Comparison of ENCODE assay signal across 9 cellular contexts in genomic region chr17:43018008-43018853, GRCh38. TPM values are rescaled to one million over a fixed set of nuclear protein-coding genes. Genes with fewer than 3 reads are reported as not detected.
A peak's percentile ranks its signal among the peaks of the same experiment; 100 is the strongest.
DNase-seq lines count a peak whose midpoint lies in the region; ATAC-seq and TF ChIP-seq lines count a peak whose summit lies in the region.
"Had no signal": no experiment of that assay in that cellular context is flagged by ENCODE, and none has a peak within 500 bp of the region (broad histone marks: within the 10 kb centered on the region; RNA-seq: fewer than 3 reads in every experiment).

No MANE protein-coding gene starts in this region.

- H3K27me3 Mint-ChIP-seq in activated naive CD8-positive, alpha-beta T cell treated with anti-CD3 and anti-CD28 coated beads, Interleukin-2, amount 10 ng/mL, durations not matched to agents 7 days and 5 days, result no peaks in the 10 kb centered on the region
- H3K27me3 Mint-ChIP-seq in mesothelial cell of epicardium (ENCODE audit: low read depth), result no peaks in the 10 kb centered on the region

- TF ChIP-seq CTCF in HL-60 (IDR thresholded peaks at IDR 0.05; ENCODE audit: insufficient read depth, low read length) (no peak), mesothelial cell of epicardium (IDR thresholded peaks at IDR 0.05; ENCODE audit: unreplicated experiment) (no peak), ascending aorta (IDR thresholded peaks at IDR 0.05) (no peak)

- H3K9me3 ChIP-seq in ascending aorta, result no peaks in the 10 kb centered on the region

- H3K27me3 ChIP-seq in HL-60 (ENCODE audit: insufficient read depth, poor library complexity, severe bottlenecking) (no peaks in the 10 kb centered on the region), ascending aorta (no peaks in the 10 kb centered on the region)

- peak; percentile 43 for ATAC-seq in activated naive CD8-positive, alpha-beta T cell treated with anti-CD3 and anti-CD28 coated beads, Interleukin-2, amount 10 ng/mL, durations not matched to agents 7 days and 5 days (ENCODE audit: low read depth)
- ATAC-seq in GM21529 (IDR thresholded peaks at IDR 0.05; ENCODE audit: unreplicated experiment), result no peak
- no peak for ATAC-seq in GM18868 (IDR thresholded peaks at IDR 0.05; ENCODE audit: unreplicated experiment)

- intact Hi-C loops in ascending aorta (cut with DNase I), result no loop called here

- no peak overlapping the region; the same call in 1 of the 2 replicates for H3K4me3 ChIP-seq in HL-60 (replicated peaks; ENCODE audit: insufficient read depth, low read length)
- no peak overlapping the region for H3K4me3 ChIP-seq in ascending aorta

- DNase-seq in COR-L47 (lab: John Stamatoyannopoulos, UW) (peak; percentile 76), HL-60 (ENCODE audit: low read depth in 1 of 2, low spot score in 1 of 2) (peak in 1 of 2 experiments; percentile 55), mesothelial cell of epicardium (ENCODE audit: low spot score in 2 of 2, unreplicated experiment in 2 of 2) (no peak), NCI-H187 (lab: John Stamatoyannopoulos, UW) (no peak), ascending aorta (ENCODE audit: low spot score in 2 of 2) (no peak)
- DNase-seq in activated naive CD8-positive, alpha-beta T cell treated with anti-CD3 and anti-CD28 coated beads, Interleukin-2, amount 10 ng/mL, durations not matched to agents 7 days and 5 days, result no peak
- DNase-seq: stimulated activated CD4-positive, alpha-beta T cell treated with anti-CD3 and anti-CD28 coated beads, Interleukin-4, amount 100 ng/mL, for 24 hours had no signal

- no peak overlapping the region for H3K27ac Mint-ChIP-seq in activated naive CD8-positive, alpha-beta T cell treated with anti-CD3 and anti-CD28 coated beads, Interleukin-2, amount 10 ng/mL, durations not matched to agents 7 days and 5 days
- H3K27ac Mint-ChIP-seq in mesothelial cell of epicardium, result peak overlapping the region; percentile 70

- no peak overlapping the region for H3K4me3 Mint-ChIP-seq in activated naive CD8-positive, alpha-beta T cell treated with anti-CD3 and anti-CD28 coated beads, Interleukin-2, amount 10 ng/mL, durations not matched to agents 7 days and 5 days
- H3K4me3 Mint-ChIP-seq in mesothelial cell of epicardium, result no peak overlapping the region

- POLR2A ChIA-PET in activated naive CD8-positive, alpha-beta T cell treated with anti-CD3 and anti-CD28 coated beads, Interleukin-2, amount 10 ng/mL, durations not matched to agents 7 days and 5 days (lab: Charles Lee), result interaction anchor here (0.7 to 1.7 kb wide), 3 partner anchors 11 to 20 kb away, joined by 3 to 7 read pairs (median 4); partner anchors contain the start of genes IFI35 and RPL27

- H3K27ac ChIP-seq in HL-60 (replicated peaks) (peak overlapping the region; percentile 93), ascending aorta (no peak overlapping the region)

- peaks cover 30% of the 10 kb centered on the region for H3K4me1 Mint-ChIP-seq in activated naive CD8-positive, alpha-beta T cell treated with anti-CD3 and anti-CD28 coated beads, Interleukin-2, amount 10 ng/mL, durations not matched to agents 7 days and 5 days
- peaks cover 32% of the 10 kb centered on the region for H3K4me1 Mint-ChIP-seq in mesothelial cell of epicardium

- peaks cover 7% of the 10 kb centered on the region for H3K36me3 Mint-ChIP-seq in activated naive CD8-positive, alpha-beta T cell treated with anti-CD3 and anti-CD28 coated beads, Interleukin-2, amount 10 ng/mL, durations not matched to agents 7 days and 5 days
- H3K36me3 Mint-ChIP-seq in mesothelial cell of epicardium, result peaks cover 7% of the 10 kb centered on the region

- H3K9me3 Mint-ChIP-seq in activated naive CD8-positive, alpha-beta T cell treated with anti-CD3 and anti-CD28 coated beads, Interleukin-2, amount 10 ng/mL, durations not matched to agents 7 days and 5 days, result no peaks in the 10 kb centered on the region
- no peaks in the 10 kb centered on the region for H3K9me3 Mint-ChIP-seq in mesothelial cell of epicardium

- H3K4me1 ChIP-seq in ascending aorta, result peaks cover 0 to 17% of the 10 kb centered on the region in 2 donors

- H3K36me3 ChIP-seq in ascending aorta, result peaks cover 35 to 36% of the 10 kb centered on the region in 2 donors

RNA-seq across cellular contexts. Expression of gene VAT1, which starts 4.0 kb away (rescaled TPM):
- total RNA-seq in activated naive CD8-positive, alpha-beta T cell treated with anti-CD3 and anti-CD28 coated beads, Interleukin-2, amount 10 ng/mL, durations not matched to agents 7 days and 5 days, result 10 to 100 TPM; 24.4 to 34.0 TPM
- total RNA-seq in mesothelial cell of epicardium (211 to 222 TPM (median 211 TPM) in 3 replicates), ascending aorta (296 TPM)

RNA-seq across cellular contexts. Expression of gene RND2, which starts 6.8 kb away (rescaled TPM):
- under 1 TPM in 1 of 2 experiments, not detected in 1; 0.14 TPM for total RNA-seq in activated naive CD8-positive, alpha-beta T cell treated with anti-CD3 and anti-CD28 coated beads, Interleukin-2, amount 10 ng/mL, durations not matched to agents 7 days and 5 days
- total RNA-seq in mesothelial cell of epicardium, result 7.6 to 8.7 TPM (median 8.7 TPM) in 3 replicates
- total RNA-seq in ascending aorta, result 7.3 TPM

RNA-seq across cellular contexts. Expression of gene IFI35, which starts 11.6 kb away (rescaled TPM):
- total RNA-seq in activated naive CD8-positive, alpha-beta T cell treated with anti-CD3 and anti-CD28 coated beads, Interleukin-2, amount 10 ng/mL, durations not matched to agents 7 days and 5 days, result 10 to 100 TPM; 92.7 to 99.2 TPM
- total RNA-seq in mesothelial cell of epicardium, result 5.6 to 6.3 TPM (median 5.9 TPM) in 3 replicates
- 45.2 TPM for total RNA-seq in ascending aorta

RNA-seq across cellular contexts. Expression of gene RPL27, which starts 20.0 kb away (rescaled TPM):
- 1,000 to 10,000 TPM; 1,039 to 1,066 TPM for total RNA-seq in activated naive CD8-positive, alpha-beta T cell treated with anti-CD3 and anti-CD28 coated beads, Interleukin-2, amount 10 ng/mL, durations not matched to agents 7 days and 5 days
- total RNA-seq in mesothelial cell of epicardium, result 1,019 to 1,067 TPM (median 1,060 TPM) in 3 replicates
- 417 TPM for total RNA-seq in ascending aorta

RNA-seq across cellular contexts. Expression of gene RUNDC1, which starts 37.9 kb away (rescaled TPM):
- total RNA-seq in activated naive CD8-positive, alpha-beta T cell treated with anti-CD3 and anti-CD28 coated beads, Interleukin-2, amount 10 ng/mL, durations not matched to agents 7 days and 5 days, result 10 to 100 TPM; 16.5 to 17.8 TPM
- total RNA-seq in mesothelial cell of epicardium (13.1 to 13.9 TPM (median 13.2 TPM) in 3 replicates), ascending aorta (10.2 TPM)
